ENCODE assay signal across 17 cellular contexts in the genomic region with DNA sequence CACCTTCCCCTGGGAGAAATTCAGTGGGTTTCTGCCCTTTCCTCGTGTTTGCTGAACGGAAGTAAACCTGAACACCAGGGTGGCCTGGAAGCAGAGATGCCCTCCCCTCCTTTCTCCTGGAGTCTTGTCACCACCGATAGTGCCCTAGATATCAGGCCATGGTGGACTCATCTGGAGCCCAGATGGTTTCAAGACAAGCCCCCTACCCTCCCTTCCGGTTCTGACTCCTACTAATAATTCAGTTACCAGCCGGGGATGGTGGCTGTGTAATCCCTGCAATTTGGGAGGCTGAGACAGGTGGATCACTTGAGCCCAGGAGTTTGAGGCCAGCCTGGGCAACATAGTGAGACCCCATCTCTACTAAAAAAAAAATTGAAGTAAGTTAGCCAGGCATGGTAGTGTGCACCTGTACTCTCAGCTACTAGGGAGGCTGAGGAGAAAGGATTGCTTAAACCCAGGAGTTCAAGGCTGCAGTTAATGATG. TPM values are rescaled to one million over a fixed set of nuclear protein-coding genes. Genes with fewer than 3 reads are reported as not detected.
DNase-seq lines count a peak whose midpoint lies in the region; ATAC-seq and TF ChIP-seq lines count a peak whose summit lies in the region.
"Had no signal": no experiment of that assay in that cellular context is flagged by ENCODE, and none has a peak within 500 bp of the region (broad histone marks: within the 10 kb centered on the region; RNA-seq: fewer than 3 reads in every experiment).

No MANE protein-coding gene starts in this region.

- H3K27ac ChIP-seq in right cardiac atrium (ENCODE audit: low read length) = no peak overlapping the region
- H3K27ac ChIP-seq in vagina = peak overlapping the region; percentile 54

- WGBS in right cardiac atrium = 87% methylated on average over 5 of the region's 5 CpGs

- H3K9me3 ChIP-seq in right cardiac atrium (ENCODE audit: control insufficient read depth, low read length) = no peaks in the 10 kb centered on the region
- H3K9me3 ChIP-seq in vagina = no peaks in the 10 kb centered on the region

- H3K4me3 Mint-ChIP-seq in naive B cell = peak overlapping the region in 6 of 8 donors; percentile 21 to 74 (median 50)
- H3K4me3 Mint-ChIP-seq: CD8-positive, alpha-beta T cell had no signal

- DNase-seq in Right ventricle myocardium superior (peak; percentile 17), right cardiac atrium (no peak), naive B cell (no peak), vagina (ENCODE audit: extremely low spot score in 2 of 2) (no peak), H4 (ENCODE audit: low spot score) (no peak), amniotic stem cell (lab: John Stamatoyannopoulos, UW) (no peak)
- DNase-seq in effector CD4-positive, alpha-beta T cell = no peak
- DNase-seq: 8988T; CD8-positive, alpha-beta T cell; DMS79 treated with DMSO at 0.1 percent for 48 hours; Karpas-422; MM.1S; NCI-H1105; NCI-H187 treated with DMSO at 0.1 percent for 48 hours; NCI-H446; SIG-M5 had no signal

- no peaks in the 10 kb centered on the region for H3K36me3 ChIP-seq in vagina

- H3K4me1 ChIP-seq in right cardiac atrium (ENCODE audit: control insufficient read depth, insufficient read depth, low read length) (no peaks in the 10 kb centered on the region), vagina (peaks cover 40% of the 10 kb centered on the region)

- no peak for TF ChIP-seq POLR2A in vagina (IDR thresholded peaks at IDR 0.05)

- ATAC-seq in Right ventricle myocardium superior (ENCODE audit: poor library complexity) (no peak), right cardiac atrium (no peak), naive B cell (ENCODE audit: low read depth in 2 of 2) (no peak)
- ATAC-seq: CD8-positive, alpha-beta T cell had no signal

- H3K27me3 ChIP-seq in right cardiac atrium (ENCODE audit: control insufficient read depth, insufficient read depth) = no peaks in the 10 kb centered on the region
- H3K27me3 ChIP-seq in vagina = no peaks in the 10 kb centered on the region

- H3K9me3 Mint-ChIP-seq in naive B cell = no peaks in the 10 kb centered on the region
- H3K9me3 Mint-ChIP-seq: CD8-positive, alpha-beta T cell had no signal

- peaks cover 5 to 15% (median 8%) of the 10 kb centered on the region in 3 donors for H3K4me1 Mint-ChIP-seq in naive B cell

- H3K4me3 ChIP-seq in right cardiac atrium (ENCODE audit: low read length) (no peak overlapping the region), WI38 (ENCODE audit: low read depth, low read length) (peak overlapping the region; percentile 75), vagina (no peak overlapping the region)

- H3K36me3 Mint-ChIP-seq in naive B cell = no peaks in the 10 kb centered on the region
- H3K36me3 Mint-ChIP-seq: CD8-positive, alpha-beta T cell had no signal

- peak overlapping the region in 1 of 6 donors; percentile 56 for H3K27ac Mint-ChIP-seq in naive B cell
- H3K27ac Mint-ChIP-seq: CD8-positive, alpha-beta T cell had no signal

- peaks cover 29 to 49% (median 49%) of the 10 kb centered on the region in 3 donors for H3K27me3 Mint-ChIP-seq in naive B cell

- TF ChIP-seq CTCF in WI38 (IDR thresholded peaks at IDR 0.05; ENCODE audit: low read depth, low read length) = no peak
- TF ChIP-seq CTCF in vagina (IDR thresholded peaks at IDR 0.05) = no peak

- intact Hi-C loops in Right ventricle myocardium superior (cut with DNase I) = no loop called here
- intact Hi-C loops in right cardiac atrium (cut with DNase I) = loop anchor here in 1 of 4 donors (10.0 kb wide), 1 partner anchor 190 kb away; no protein-coding TSS in a partner anchor
- intact Hi-C loops in vagina (cut with DNase I) = no loop called here

RNA-seq across cellular contexts. Expression of gene ZNF469, which starts 2.4 kb away (rescaled TPM):
- total RNA-seq in Right ventricle myocardium superior = 0.94 TPM
- 1 to 10 TPM; 1.3 to 1.9 (median 1.8) TPM for total RNA-seq in right cardiac atrium
- polyA plus RNA-seq in right cardiac atrium = 0.84 TPM
- under 1 TPM in 5 of 6 donors, not detected in 1; 0.08 to 0.44 (median 0.15) TPM for polyA plus RNA-seq in naive B cell (ENCODE audit: low read depth in 6 of 6)
- 2.2 TPM for total RNA-seq in vagina
- 0.08 and 0.12 TPM in 2 replicates for total RNA-seq in H4 (2014; rRNA removed; shearing (Covaris generic))
